ENCODE assay signal across 18 cellular contexts in the genomic region with DNA sequence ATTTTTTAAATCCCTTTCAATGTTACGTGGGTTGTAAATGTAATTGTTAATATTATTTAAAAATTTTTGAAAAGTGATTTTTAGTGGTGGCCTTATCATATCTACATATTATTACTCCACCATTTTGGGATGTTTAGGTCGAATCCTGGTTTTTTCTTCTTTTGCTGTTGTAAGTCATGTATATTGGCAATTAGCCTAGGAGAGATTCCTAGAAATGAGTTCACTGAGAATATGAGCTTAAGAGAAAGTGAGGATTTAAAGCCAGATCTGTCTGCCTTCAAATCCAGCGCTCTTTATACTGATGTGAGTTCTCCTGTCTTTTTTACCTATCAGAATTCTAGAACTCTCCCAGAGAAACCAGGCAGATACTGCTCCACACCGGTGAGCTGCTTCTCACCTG. TPM values are rescaled to one million over a fixed set of nuclear protein-coding genes. Genes with fewer than 3 reads are reported as not detected.
DNase-seq lines count a peak whose midpoint lies in the region; ATAC-seq, FAIRE-seq and TF ChIP-seq lines count a peak whose summit lies in the region.
"Had no signal": no experiment of that assay in that cellular context is flagged by ENCODE, and none has a peak within 500 bp of the region (broad histone marks: within the 10 kb centered on the region; RNA-seq: fewer than 3 reads in every experiment).

No MANE protein-coding gene starts in this region.

- no peak overlapping the region for H2AFZ ChIP-seq in astrocyte (ENCODE audit: low read depth, low read length)

- H3K4me1 Mint-ChIP-seq in T-helper 2 cell treated with Interferon-gamma antibody and Interleukin-4, amounts not matched to agents 5 μg/mL and 100 μg/mL, for 36 hours (ENCODE audit: low read depth): peaks cover 63% of the 10 kb centered on the region
- peaks cover 21% of the 10 kb centered on the region for H3K4me1 Mint-ChIP-seq in astrocyte (ENCODE audit: low read depth, unreplicated experiment)
- peaks cover 65% of the 10 kb centered on the region for H3K4me1 Mint-ChIP-seq in stimulated activated memory B cell treated with anti-CD40 and anti-IgM and Interleukin-4, amounts not matched to agents 10 μg/mL and 1 μg/mL and 100 μg/mL, for 72 hours

- peak overlapping the region; percentile 34 for H3K27ac Mint-ChIP-seq in T-helper 2 cell treated with Interferon-gamma antibody and Interleukin-4, amounts not matched to agents 5 μg/mL and 100 μg/mL, for 36 hours
- H3K27ac Mint-ChIP-seq in astrocyte (ENCODE audit: unreplicated experiment): no peak overlapping the region
- peak overlapping the region; percentile 48 for H3K27ac Mint-ChIP-seq in stimulated activated memory B cell treated with anti-CD40 and anti-IgM and Interleukin-4, amounts not matched to agents 10 μg/mL and 1 μg/mL and 100 μg/mL, for 72 hours
- H3K27ac Mint-ChIP-seq: activated CD8-positive, alpha-beta memory T cell treated with anti-CD3 and anti-CD28 coated beads, Interleukin-2, amount 10 ng/mL, durations not matched to agents 7 days and 5 days had no signal

- FAIRE-seq in astrocyte (lab: Jason Lieb, UNC): no peak
- FAIRE-seq: A204.1 had no signal

- DNase-seq in T-helper 2 cell treated with Interferon-gamma antibody and Interleukin-4, amounts not matched to agents 5 μg/mL and 100 μg/mL, for 36 hours (ENCODE audit: low spot score): no peak
- DNase-seq in T-helper 2 cell (no peak), astrocyte (ENCODE audit: low read depth) (peak; percentile 62), upper lobe of left lung (no peak), Kasumi-1 (lab: John Stamatoyannopoulos, UW) (no peak)
- no peak for DNase-seq in activated effector memory CD4-positive, alpha-beta T cell treated with Interleukin-2 at 50 U/mL for 16 hours
- DNase-seq: activated CD8-positive, alpha-beta memory T cell treated with anti-CD3 and anti-CD28 coated beads, Interleukin-2, amount 10 ng/mL, durations not matched to agents 7 days and 5 days; activated naive CD4-positive, alpha-beta T cell treated with Interleukin-2 at 50 U/mL for 16 hours; Calu3; cerebellar nuclear complex; MV-4-11; SIG-M5; stimulated activated CD8-positive, alpha-beta memory T cell treated with anti-CD3 and anti-CD28 coated beads, Interleukin-4, amount 100 ng/mL, for 48 hours; upper lobe of right lung had no signal

- H3K9me3 ChIP-seq in astrocyte (ENCODE audit: insufficient read depth, low read depth, low read length) (no peaks in the 10 kb centered on the region), upper lobe of left lung (no peaks in the 10 kb centered on the region)
- H3K9me3 ChIP-seq: right atrium auricular region, upper lobe of right lung had no signal

- no peak overlapping the region for H3K4me3 Mint-ChIP-seq in T-helper 2 cell treated with Interferon-gamma antibody and Interleukin-4, amounts not matched to agents 5 μg/mL and 100 μg/mL, for 36 hours
- no peak overlapping the region for H3K4me3 Mint-ChIP-seq in astrocyte (ENCODE audit: unreplicated experiment)
- H3K4me3 Mint-ChIP-seq in stimulated activated memory B cell treated with anti-CD40 and anti-IgM and Interleukin-4, amounts not matched to agents 10 μg/mL and 1 μg/mL and 100 μg/mL, for 72 hours: no peak overlapping the region
- H3K4me3 Mint-ChIP-seq: activated CD8-positive, alpha-beta memory T cell treated with anti-CD3 and anti-CD28 coated beads, Interleukin-2, amount 10 ng/mL, durations not matched to agents 7 days and 5 days had no signal

- no peak overlapping the region for H3K9ac ChIP-seq in astrocyte (ENCODE audit: low read length)

- TF ChIP-seq CTCF in astrocyte (IDR thresholded peaks at IDR 0.05; ENCODE audit: insufficient read depth, low read depth, low read length) (no peak), upper lobe of left lung (IDR thresholded peaks at IDR 0.05) (no peak)

- H3K27ac ChIP-seq in astrocyte (ENCODE audit: low read depth, low read length) (no peak overlapping the region), layer of hippocampus (ENCODE audit: low read depth, low read length) (peak overlapping the region; percentile 78), upper lobe of left lung (no peak overlapping the region)
- H3K27ac ChIP-seq: upper lobe of right lung had no signal

- 80 to 81% methylated on average over 4 of the region's 4 CpGs for WGBS in upper lobe of left lung, 2 donors

- TF ChIP-seq POLR2A in upper lobe of left lung (IDR thresholded peaks at IDR 0.05): no peak

- no peak for ATAC-seq in stimulated activated memory B cell treated with anti-CD40 and anti-IgM and Interleukin-4, amounts not matched to agents 10 μg/mL and 1 μg/mL and 100 μg/mL, for 72 hours
- ATAC-seq in upper lobe of left lung (ENCODE audit: low FRiP score in 2 of 2): no peak
- ATAC-seq: activated CD8-positive, alpha-beta memory T cell treated with anti-CD3 and anti-CD28 coated beads, Interleukin-2, amount 10 ng/mL, durations not matched to agents 7 days and 5 days; upper lobe of right lung had no signal

- H3K4me2 ChIP-seq in astrocyte (ENCODE audit: low read length): no peak overlapping the region

- H3K4me1 ChIP-seq in astrocyte (ENCODE audit: insufficient read depth, low read length) (peaks cover 17% of the 10 kb centered on the region), upper lobe of left lung (peaks cover 15 to 31% (median 23%) of the 10 kb centered on the region in 4 donors)

- no peaks in the 10 kb centered on the region for H3K9me3 Mint-ChIP-seq in T-helper 2 cell treated with Interferon-gamma antibody and Interleukin-4, amounts not matched to agents 5 μg/mL and 100 μg/mL, for 36 hours
- no peaks in the 10 kb centered on the region for H3K9me3 Mint-ChIP-seq in astrocyte (ENCODE audit: unreplicated experiment)
- no peaks in the 10 kb centered on the region for H3K9me3 Mint-ChIP-seq in stimulated activated memory B cell treated with anti-CD40 and anti-IgM and Interleukin-4, amounts not matched to agents 10 μg/mL and 1 μg/mL and 100 μg/mL, for 72 hours

- no peak for TF ChIP-seq EP300 in upper lobe of left lung (IDR thresholded peaks at IDR 0.05)

- H4K20me1 ChIP-seq in astrocyte (ENCODE audit: insufficient read depth, low read length): peaks cover 74% of the 10 kb centered on the region

- peaks cover 74% of the 10 kb centered on the region for H3K79me2 ChIP-seq in astrocyte (ENCODE audit: insufficient read depth, low read length)

- H3K4me3 ChIP-seq in astrocyte (ENCODE audit: insufficient read depth, low read depth, low read length): no peak overlapping the region
- H3K4me3 ChIP-seq in upper lobe of left lung: no peak overlapping the region
- H3K4me3 ChIP-seq: right atrium auricular region, upper lobe of right lung had no signal

- no peaks in the 10 kb centered on the region for H3K27me3 ChIP-seq in astrocyte (ENCODE audit: insufficient read depth, low read length)
- H3K27me3 ChIP-seq in layer of hippocampus (ENCODE audit: control insufficient read depth, insufficient read depth, low read length): no peaks in the 10 kb centered on the region
- no peaks in the 10 kb centered on the region for H3K27me3 ChIP-seq in upper lobe of left lung
- H3K27me3 ChIP-seq: right atrium auricular region, upper lobe of right lung had no signal

- H3K36me3 Mint-ChIP-seq in T-helper 2 cell treated with Interferon-gamma antibody and Interleukin-4, amounts not matched to agents 5 μg/mL and 100 μg/mL, for 36 hours (ENCODE audit: low read depth): peaks cover 45% of the 10 kb centered on the region
- peaks cover 2% of the 10 kb centered on the region for H3K36me3 Mint-ChIP-seq in astrocyte (ENCODE audit: low read depth, unreplicated experiment)
- H3K36me3 Mint-ChIP-seq in stimulated activated memory B cell treated with anti-CD40 and anti-IgM and Interleukin-4, amounts not matched to agents 10 μg/mL and 1 μg/mL and 100 μg/mL, for 72 hours: peaks cover 33% of the 10 kb centered on the region

- H3K27me3 Mint-ChIP-seq in T-helper 2 cell treated with Interferon-gamma antibody and Interleukin-4, amounts not matched to agents 5 μg/mL and 100 μg/mL, for 36 hours (ENCODE audit: low read depth): no peaks in the 10 kb centered on the region
- no peaks in the 10 kb centered on the region for H3K27me3 Mint-ChIP-seq in astrocyte (ENCODE audit: low read depth, unreplicated experiment)
- H3K27me3 Mint-ChIP-seq in stimulated activated memory B cell treated with anti-CD40 and anti-IgM and Interleukin-4, amounts not matched to agents 10 μg/mL and 1 μg/mL and 100 μg/mL, for 72 hours: no peaks in the 10 kb centered on the region
- H3K27me3 Mint-ChIP-seq: activated CD8-positive, alpha-beta memory T cell treated with anti-CD3 and anti-CD28 coated beads, Interleukin-2, amount 10 ng/mL, durations not matched to agents 7 days and 5 days had no signal

- H3K36me3 ChIP-seq in astrocyte (ENCODE audit: insufficient read depth, low read length) (no peaks in the 10 kb centered on the region), upper lobe of left lung (no peaks in the 10 kb centered on the region)
- H3K36me3 ChIP-seq: right atrium auricular region, upper lobe of right lung had no signal

RNA-seq across cellular contexts. Expression of a gene that starts 56.1 kb away (rescaled TPM):
- total RNA-seq in astrocyte (17.4 and 22.9 TPM in 2 replicates), upper lobe of left lung (10 to 100 TPM; 17.9 to 50.4 (median 32.9) TPM)
